In the genomic region with DNA sequence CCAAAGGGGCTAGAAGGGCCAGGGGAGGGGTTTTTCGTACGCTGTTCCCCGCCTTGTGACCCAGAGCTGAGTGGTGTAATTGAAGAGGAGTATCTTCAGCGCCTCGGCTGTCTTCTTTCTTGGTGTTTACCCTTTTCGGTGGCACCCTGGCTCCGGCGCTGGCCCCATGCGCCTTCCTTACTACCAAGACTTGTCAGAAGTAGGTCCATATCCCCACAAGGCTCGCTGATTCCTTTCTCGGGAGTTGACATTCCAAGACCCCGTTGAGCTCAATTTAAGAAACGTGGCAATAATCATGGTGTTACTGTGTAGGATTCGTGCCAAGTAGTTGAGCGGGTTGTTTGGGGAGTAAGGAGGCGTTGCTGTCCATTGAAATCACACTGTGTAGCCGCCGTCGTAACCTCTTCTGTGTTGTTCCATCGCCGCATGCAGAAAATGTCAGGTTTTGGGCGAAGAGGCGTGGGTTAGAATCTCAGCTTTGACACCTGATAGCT, we compare ENCODE assay signal across 8 cellular contexts. TPM values are rescaled to one million over a fixed set of nuclear protein-coding genes. Genes with fewer than 3 reads are reported as not detected.
DNase-seq lines count a peak whose midpoint lies in the region; ATAC-seq, FAIRE-seq and TF ChIP-seq lines count a peak whose summit lies in the region.

No MANE protein-coding gene starts in this region.

- intact Hi-C loops in MCF 10A (cut with micrococcal nuclease): loop anchor here (5.0 kb wide), 3 partner anchors 106 to 269 kb away; no protein-coding TSS in a partner anchor

- peak overlapping the region; percentile 86 for H3K4me3 ChIP-seq in AG04449 (ENCODE audit: low read depth, low read length)

- TF ChIP-seq CTCF in AG04449 (IDR thresholded peaks at IDR 0.05; ENCODE audit: insufficient read depth, low read length, missing control alignments) (no peak), MCF 10A (IDR thresholded peaks at IDR 0.05; ENCODE audit: unreplicated experiment) (no peak)

- DNase-seq in AG04449 (ENCODE audit: low read depth, low spot score) (no peak), GM12892 (ENCODE audit: insufficient read length) (no peak), NCI-H226 (peak; percentile 6), MCF 10A (ENCODE audit: unreplicated experiment) (peak; percentile 64), inferior parietal cortex (ENCODE audit: extremely low spot score) (peak; percentile 45)
- peak; percentile 7 to 22 for DNase-seq in stimulated activated CD4-positive, alpha-beta T cell treated with anti-CD3 and anti-CD28 coated beads, Interleukin-4, amount 100 ng/mL, for 48 hours (ENCODE audit: low read depth in 2 of 2)
- DNase-seq in activated CD4-positive, alpha-beta T cell treated with anti-CD3 and anti-CD28 coated beads, Interleukin-2, amount 50 U/mL, for 48 hours: no peak

- no peaks in the 10 kb centered on the region for H3K36me3 Mint-ChIP-seq in MCF 10A (ENCODE audit: insufficient read depth, unreplicated experiment)

- H3K4me1 Mint-ChIP-seq in MCF 10A (ENCODE audit: insufficient read depth, unreplicated experiment): no peaks in the 10 kb centered on the region

- H3K27ac Mint-ChIP-seq in MCF 10A (ENCODE audit: low read depth, unreplicated experiment): no peak overlapping the region

- POLR2A ChIA-PET in AG04449 (lab: Yijun Ruan, JAX): interaction anchor here (1.8 kb wide), 1 partner anchor 15 kb away, joined by 6 read pairs; no protein-coding TSS in a partner anchor
- POLR2A ChIA-PET in MCF 10A (lab: Yijun Ruan, JAX): interaction anchor here (0.6 to 2.8 kb wide), 23 partner anchors 9 to 1467 kb away, joined by 3 to 26 read pairs (median 3); a partner anchor contains a TSS

- no peaks in the 10 kb centered on the region for H3K27me3 Mint-ChIP-seq in MCF 10A (ENCODE audit: insufficient read depth, unreplicated experiment)

- ATAC-seq in HG02852 (IDR thresholded peaks at IDR 0.05; ENCODE audit: unreplicated experiment): peak; percentile 32

- no TSS peak for BruUV-seq in MCF 10A (replicated peaks; lab: Mats Ljungman, UMichigan)

- CTCF ChIA-PET in AG04449 (lab: Yijun Ruan, JAX) (interaction anchor here (0.9 to 3.8 kb wide), 6 partner anchors 14 to 868 kb away, joined by 3 to 30 read pairs (median 4); no protein-coding TSS in a partner anchor), MCF 10A (lab: Yijun Ruan, JAX) (interaction anchor here (0.6 to 2.8 kb wide), 10 partner anchors 14 to 1726 kb away, joined by 3 to 11 read pairs (median 4); no protein-coding TSS in a partner anchor)

- no peak overlapping the region for H3K4me3 Mint-ChIP-seq in MCF 10A (ENCODE audit: unreplicated experiment)

- H3K9me3 Mint-ChIP-seq in MCF 10A (ENCODE audit: unreplicated experiment): peaks cover 7% of the 10 kb centered on the region

- no peak for TF ChIP-seq POLR2A in GM12892 (IDR thresholded peaks at IDR 0.05; ENCODE audit: low read depth, low read length)

- FAIRE-seq in GM12892 (lab: Jason Lieb, UNC): peak; percentile 79

RNA-seq across cellular contexts. Expression of a gene that starts 0.8 kb away (rescaled TPM):
- 52.7 TPM for polyA plus RNA-seq in GM12892 (2012; ENCODE audit: missing spikeins)
- 120 and 141 TPM in 2 replicates for total RNA-seq in MCF 10A (2022)

RNA-seq across cellular contexts. Expression of a gene that starts 0.9 kb away (rescaled TPM):
- polyA plus RNA-seq in GM12892 (2012; ENCODE audit: missing spikeins): 8.8 TPM
- total RNA-seq in MCF 10A (2022): 13.7 and 17.2 TPM in 2 replicates

Comparison
In these comparisons a context has a peak if more than half of its experiments do, and no peak if none do; other contexts are left out.
1. DNase-seq: peak in NCI-H226 (single experiment), MCF 10A (single experiment), inferior parietal cortex (single experiment) and stimulated activated CD4-positive, alpha-beta T cell treated with anti-CD3 and anti-CD28 coated beads, Interleukin-4, amount 100 ng/mL, for 48 hours (2 of 2); none in AG04449 (single experiment), GM12892 (single experiment) and activated CD4-positive, alpha-beta T cell treated with anti-CD3 and anti-CD28 coated beads, Interleukin-2, amount 50 U/mL, for 48 hours (0 of 2).